18 cellular contexts compared by ENCODE assay signal in genomic region chr1:112991721-112992120, GRCh38. TPM values are rescaled to one million over a fixed set of nuclear protein-coding genes. Genes with fewer than 3 reads are reported as not detected.
A peak's percentile ranks its signal among the peaks of the same experiment; 100 is the strongest.
DNase-seq lines count a peak whose midpoint lies in the region; ATAC-seq and TF ChIP-seq lines count a peak whose summit lies in the region.
"Had no signal": no experiment of that assay in that cellular context is flagged by ENCODE, and none has a peak within 500 bp of the region (broad histone marks: within the 10 kb centered on the region; RNA-seq: fewer than 3 reads in every experiment).

No MANE protein-coding gene starts in this region.

- H3K9me3 Mint-ChIP-seq in activated CD8-positive, alpha-beta T cell treated with anti-CD3 and anti-CD28 coated beads, Interleukin-2, amount 10 ng/mL, durations not matched to agents 7 days and 5 days (ENCODE audit: insufficient read depth): no peaks in the 10 kb centered on the region
- H3K9me3 Mint-ChIP-seq: CD4-positive, alpha-beta memory T cell; HFFc6 had no signal

- WGBS in sigmoid colon, 2 donors: 88 to 94% methylated on average over 3 of the region's 3 CpGs

- intact Hi-C loops in sigmoid colon (cut with DNase I): no loop called here

- no peak for TF ChIP-seq EP300 in sigmoid colon (IDR thresholded peaks at IDR 0.05)

- no peaks in the 10 kb centered on the region for H3K4me1 Mint-ChIP-seq in activated CD8-positive, alpha-beta T cell treated with anti-CD3 and anti-CD28 coated beads, Interleukin-2, amount 10 ng/mL, durations not matched to agents 7 days and 5 days (ENCODE audit: low read depth)
- H3K4me1 Mint-ChIP-seq: B cell had no signal

- H3K27ac ChIP-seq in SK-N-MC (peak overlapping the region; percentile 90), sigmoid colon (peak overlapping the region in 3 of 4 donors; percentile 85)
- H3K27ac ChIP-seq: Peyer's patch had no signal

- ATAC-seq in activated CD8-positive, alpha-beta T cell treated with anti-CD3 and anti-CD28 coated beads, Interleukin-2, amount 10 ng/mL, durations not matched to agents 7 days and 5 days: no peak

- H3K27me3 Mint-ChIP-seq in activated CD8-positive, alpha-beta T cell treated with anti-CD3 and anti-CD28 coated beads, Interleukin-2, amount 10 ng/mL, durations not matched to agents 7 days and 5 days (ENCODE audit: low read depth): no peaks in the 10 kb centered on the region
- H3K27me3 Mint-ChIP-seq: B cell; CD4-positive, alpha-beta memory T cell had no signal

- TF ChIP-seq POLR2A in sigmoid colon (IDR thresholded peaks at IDR 0.05): no peak

- H3K4me3 Mint-ChIP-seq in activated CD8-positive, alpha-beta T cell treated with anti-CD3 and anti-CD28 coated beads, Interleukin-2, amount 10 ng/mL, durations not matched to agents 7 days and 5 days: no peak overlapping the region
- H3K4me3 Mint-ChIP-seq: B cell; CD4-positive, alpha-beta memory T cell; HFFc6 had no signal

- H3K4me1 ChIP-seq in sigmoid colon: peaks cover 0 to 54% (median 39%) of the 10 kb centered on the region in 4 donors
- H3K4me1 ChIP-seq: Peyer's patch had no signal

- TF ChIP-seq CTCF in epithelial cell of esophagus (IDR thresholded peaks at IDR 0.05; ENCODE audit: insufficient read depth, low read depth, low read length, missing control alignments) (no peak), sigmoid colon (IDR thresholded peaks at IDR 0.05) (no peak)

- POLR2A ChIA-PET in activated CD8-positive, alpha-beta T cell treated with anti-CD3 and anti-CD28 coated beads, Interleukin-2, amount 10 ng/mL, durations not matched to agents 7 days and 5 days (lab: Charles Lee): no interaction called here

- H3K36me3 ChIP-seq in SK-N-MC (ENCODE audit: insufficient read depth, low read length): no peaks in the 10 kb centered on the region
- no peaks in the 10 kb centered on the region for H3K36me3 ChIP-seq in sigmoid colon
- H3K36me3 ChIP-seq in MG63: peaks cover 6% of the 10 kb centered on the region; the same call in 1 of the 2 replicates
- H3K36me3 ChIP-seq: Peyer's patch had no signal

- no peaks in the 10 kb centered on the region for H3K27me3 ChIP-seq in sigmoid colon
- no peaks in the 10 kb centered on the region for H3K27me3 ChIP-seq in MG63
- H3K27me3 ChIP-seq: Peyer's patch had no signal

- peak overlapping the region; percentile 49 for H3K9ac ChIP-seq in SK-N-MC (ENCODE audit: insufficient read length)

- DNase-seq in HPDE6-E6E7 (ENCODE audit: extremely low spot score) (peak; percentile 23), SK-N-MC (ENCODE audit: low read depth, low spot score) (no peak), epithelial cell of esophagus (ENCODE audit: low read depth) (peak; percentile 85), sigmoid colon (no peak), MG63 (no peak), GM19240 (ENCODE audit: insufficient read length, low spot score) (no peak)
- DNase-seq in activated CD8-positive, alpha-beta T cell treated with anti-CD3 and anti-CD28 coated beads, Interleukin-2, amount 10 ng/mL, durations not matched to agents 7 days and 5 days: no peak
- DNase-seq: CD4-positive, alpha-beta memory T cell; DMS79 treated with DMSO at 0.1 percent for 48 hours; GOT3; HFFc6; NCI-H1105 treated with DMSO at 0.1 percent for 48 hours; NCI-H187 treated with DMSO at 0.1 percent for 48 hours; NCI-H2171; NCI-H510A treated with DMSO at 0.1 percent for 48 hours; Peyer's patch; SHP77 treated with DMSO at 0.1 percent for 48 hours had no signal

- CTCF ChIA-PET in activated CD8-positive, alpha-beta T cell treated with anti-CD3 and anti-CD28 coated beads, Interleukin-2, amount 10 ng/mL, durations not matched to agents 7 days and 5 days (lab: Charles Lee): no interaction called here

- H3K9me3 ChIP-seq in SK-N-MC (ENCODE audit: low read depth, low read length) (no peaks in the 10 kb centered on the region), sigmoid colon (no peaks in the 10 kb centered on the region), MG63 (no peaks in the 10 kb centered on the region)
- H3K9me3 ChIP-seq: Peyer's patch had no signal

- H3K36me3 Mint-ChIP-seq in activated CD8-positive, alpha-beta T cell treated with anti-CD3 and anti-CD28 coated beads, Interleukin-2, amount 10 ng/mL, durations not matched to agents 7 days and 5 days (ENCODE audit: low read depth): peaks cover 4% of the 10 kb centered on the region

- H3K4me3 ChIP-seq in SK-N-MC (no peak overlapping the region; the same call in 1 of the 2 replicates), epithelial cell of esophagus (ENCODE audit: low read length) (no peak overlapping the region), sigmoid colon (no peak overlapping the region), MG63 (no peak overlapping the region)
- H3K4me3 ChIP-seq: Peyer's patch had no signal

- no peak overlapping the region for H3K27ac Mint-ChIP-seq in activated CD8-positive, alpha-beta T cell treated with anti-CD3 and anti-CD28 coated beads, Interleukin-2, amount 10 ng/mL, durations not matched to agents 7 days and 5 days
- H3K27ac Mint-ChIP-seq: B cell; CD4-positive, alpha-beta memory T cell; HFFc6 had no signal

RNA-seq across cellular contexts. Expression of gene SLC16A1, which starts 35.7 kb away (rescaled TPM):
- 10 to 100 TPM; 48.7 to 80.5 (median 68.4) TPM for total RNA-seq in sigmoid colon
- polyA plus RNA-seq in sigmoid colon: 10 to 100 TPM; 10.8 to 22.2 (median 19.0) TPM
- total RNA-seq in activated CD8-positive, alpha-beta T cell treated with anti-CD3 and anti-CD28 coated beads, Interleukin-2, amount 10 ng/mL, durations not matched to agents 7 days and 5 days: 10 to 100 TPM; 53.0 to 54.5 TPM
- total RNA-seq in MG63 (2014; rRNA removed; shearing (Covaris generic); ENCODE audit: low replicate concordance): 104 and 107 TPM in 2 replicates

Comparison
In these comparisons a context has a peak if more than half of its experiments do, and no peak if none do; other contexts are left out.
1. DNase-seq: peak in HPDE6-E6E7 (single experiment) and epithelial cell of esophagus (single experiment); none in SK-N-MC (single experiment), sigmoid colon (single experiment), activated CD8-positive, alpha-beta T cell treated with anti-CD3 and anti-CD28 coated beads, Interleukin-2, amount 10 ng/mL, durations not matched to agents 7 days and 5 days (single experiment), MG63 (single experiment) and GM19240 (single experiment).